Comparison of ENCODE assay signal across 13 cellular contexts in the genomic region with DNA sequence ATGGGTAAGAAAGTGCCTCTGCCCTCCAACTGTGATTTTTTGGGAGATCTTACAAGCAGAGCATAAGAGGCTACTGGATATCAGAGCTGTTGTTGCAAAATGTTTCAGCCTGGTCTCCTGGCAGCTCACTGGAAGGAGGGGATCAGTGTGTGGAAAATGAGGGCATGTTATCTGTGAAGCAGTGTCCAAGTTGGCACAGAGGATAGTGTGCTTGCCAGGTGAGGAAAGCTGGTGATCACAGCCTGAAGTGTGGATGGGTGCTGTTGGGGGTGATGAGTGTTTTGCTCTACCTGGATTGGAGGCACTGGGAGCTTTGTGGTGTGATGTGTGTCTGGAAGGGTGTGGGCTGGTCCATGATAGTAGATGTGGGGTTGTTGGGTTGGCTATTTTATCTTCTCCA.
"Had no signal": no experiment of that assay in that cellular context is flagged by ENCODE, and none has a peak within 500 bp of the region (broad histone marks: within the 10 kb centered on the region; RNA-seq: fewer than 3 reads in every experiment).

No MANE protein-coding gene starts in this region.

- H3K9ac ChIP-seq: neural progenitor cell had no signal

- H3K4me3 ChIP-seq: ascending aorta, left lung, neural progenitor cell, transverse colon had no signal

- H3K4me2 ChIP-seq: neural progenitor cell had no signal

- ATAC-seq: esophagus mucosa, left lung had no signal

- H3K27me3 ChIP-seq: ascending aorta, left lung, neural progenitor cell, transverse colon had no signal

- H3K27ac ChIP-seq: ascending aorta, left lung, neural progenitor cell, transverse colon, WERI-Rb-1 had no signal

- H3K4me1 ChIP-seq: ascending aorta, neural progenitor cell had no signal

- H3K9me3 ChIP-seq: ascending aorta, left lung, transverse colon had no signal

- H3K36me3 ChIP-seq: ascending aorta, neural progenitor cell, WERI-Rb-1 had no signal

- DNase-seq: activated CD4-positive, alpha-beta T cell treated with anti-CD3 and anti-CD28 coated beads for 4 hours; activated effector memory CD4-positive, alpha-beta T cell treated with anti-CD3 and anti-CD28 coated beads, Interleukin-2, amount 50 U/mL, for 16 hours; activated T-cell treated with anti-CD3 and anti-CD28 coated beads, Interleukin-2, amount 50 U/mL, for 1 hour; left lung; mesenchymal stem cell; retina; small intestine; SW 1271; transverse colon; WERI-Rb-1 had no signal

- H2AFZ ChIP-seq: neural progenitor cell had no signal
